In genomic region chr16:2273484-2273883, GRCh38 we compare ENCODE assay signal across 17 cellular contexts.
"Had no signal": no experiment of that assay in that cellular context is flagged by ENCODE, and none has a peak within 500 bp of the region (broad histone marks: within the 10 kb centered on the region; RNA-seq: fewer than 3 reads in every experiment).

No MANE protein-coding gene starts in this region.

- ATAC-seq: activated naive CD4-positive, alpha-beta T cell treated with anti-CD3 and anti-CD28 coated beads, Interleukin-2, amount 50 U/mL, for 72 hours; foreskin keratinocyte; natural killer cell had no signal

- H3K4me3 ChIP-seq: dorsolateral prefrontal cortex, tibial nerve, uterus had no signal

- H3K27ac ChIP-seq: foreskin keratinocyte, tibial nerve, uterus, VCaP had no signal

- H3K9me3 Mint-ChIP-seq: activated CD4-positive, alpha-beta memory T cell treated with anti-CD3 and anti-CD28 coated beads for 36 hours; activated naive CD4-positive, alpha-beta T cell treated with anti-CD3 and anti-CD28 coated beads, Interleukin-2, amount 50 U/mL, for 72 hours; activated T-helper 1 cell treated with anti-CD3 and anti-CD28 coated beads, Interleukin-12 subunit alpha, Interleukin-12 subunit beta, Interleukin-2, Interleukin-4 antibody, amounts not matched to agents 30 ng/mL and 10 ng/mL and 1 ng/mL, durations not matched to agents 14 hours and 24 hours and 36 hours; natural killer cell had no signal

- H3K36me3 ChIP-seq: uterus had no signal

- H3K9me3 ChIP-seq: tibial nerve, uterus had no signal

- H3K27me3 ChIP-seq: dorsolateral prefrontal cortex, tibial nerve, uterus had no signal

- H3K27me3 Mint-ChIP-seq: activated CD4-positive, alpha-beta memory T cell treated with anti-CD3 and anti-CD28 coated beads for 36 hours had no signal

- H3K4me3 Mint-ChIP-seq: activated CD4-positive, alpha-beta memory T cell treated with anti-CD3 and anti-CD28 coated beads for 36 hours; activated T-helper 1 cell treated with anti-CD3 and anti-CD28 coated beads, Interleukin-12 subunit alpha, Interleukin-12 subunit beta, Interleukin-2, Interleukin-4 antibody, amounts not matched to agents 30 ng/mL and 10 ng/mL and 1 ng/mL, durations not matched to agents 14 hours and 24 hours and 36 hours; natural killer cell had no signal

- DNase-seq: activated CD4-positive, alpha-beta memory T cell treated with anti-CD3 and anti-CD28 coated beads for 36 hours; activated gamma-delta T cell treated with Interleukin-2 at 50 U/mL for 16 hours; activated T-cell treated with anti-CD3 and anti-CD28 coated beads for 4 hours; foreskin keratinocyte; head of caudate nucleus; natural killer cell; stimulated activated CD4-positive, alpha-beta T cell treated with anti-CD3 and anti-CD28 coated beads, Interleukin-12 subunit alpha, Interleukin-12 subunit beta, amount 100 ng/mL, for 4 hours; stimulated activated CD4-positive, alpha-beta T cell treated with anti-CD3 and anti-CD28 coated beads, Interleukin-1b, Interleukin-23, amount 100 ng/mL, for 48 hours; stimulated activated CD8-positive, alpha-beta memory T cell treated with anti-CD3 and anti-CD28 coated beads, Interleukin-4, amount 100 ng/mL, for 48 hours; stimulated activated naive CD4-positive, alpha-beta T cell treated with Interleukin-2 at 50 U/mL for 16 hours; T-helper 2 cell; uterus had no signal

- H3K27ac Mint-ChIP-seq: activated CD4-positive, alpha-beta memory T cell treated with anti-CD3 and anti-CD28 coated beads for 36 hours; activated T-helper 1 cell treated with anti-CD3 and anti-CD28 coated beads, Interleukin-12 subunit alpha, Interleukin-12 subunit beta, Interleukin-2, Interleukin-4 antibody, amounts not matched to agents 30 ng/mL and 10 ng/mL and 1 ng/mL, durations not matched to agents 14 hours and 24 hours and 36 hours; natural killer cell had no signal

- H3K4me1 ChIP-seq: foreskin keratinocyte had no signal

- H3K36me3 Mint-ChIP-seq: activated CD4-positive, alpha-beta memory T cell treated with anti-CD3 and anti-CD28 coated beads for 36 hours; activated naive CD4-positive, alpha-beta T cell treated with anti-CD3 and anti-CD28 coated beads, Interleukin-2, amount 50 U/mL, for 72 hours; natural killer cell had no signal
